In the genomic region with DNA sequence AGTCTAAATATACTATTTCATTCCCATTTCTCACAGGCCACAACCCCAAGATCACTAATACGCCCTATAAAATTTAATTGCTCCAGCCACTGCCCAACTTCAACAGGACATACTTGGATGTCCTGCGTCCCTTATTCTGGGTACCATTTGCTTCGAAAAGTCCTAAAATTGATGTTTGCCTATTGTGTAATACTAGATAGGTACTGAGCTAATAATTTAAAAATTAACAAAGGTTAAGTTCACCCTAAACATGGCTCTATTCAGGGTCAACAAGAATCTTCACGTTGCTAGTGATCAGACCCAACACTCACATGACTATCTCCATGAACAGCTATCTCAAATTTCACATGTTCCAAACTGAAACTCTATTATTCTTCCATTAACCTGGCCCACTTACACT, we compare ENCODE assay signal across 10 cellular contexts.
"Had no signal": no experiment of that assay in that cellular context is flagged by ENCODE, and none has a peak within 500 bp of the region (broad histone marks: within the 10 kb centered on the region; RNA-seq: fewer than 3 reads in every experiment).

No MANE protein-coding gene starts in this region.

- H3K4me3 Mint-ChIP-seq: GM23338, H9, HFFc6 had no signal

- H3K9me3 ChIP-seq: HAP-1 had no signal

- H2AFZ ChIP-seq: GM23248 had no signal

- H3K4me3 ChIP-seq: GM23248, GM23338, HAP-1 had no signal

- H3K27ac Mint-ChIP-seq: GM23338, H9, HFFc6 had no signal

- H3K9me3 Mint-ChIP-seq: GM23338, H9, HFFc6 had no signal

- H3K9ac ChIP-seq: GM23248 had no signal

- H3K27ac ChIP-seq: GM23248 had no signal

- H3K4me2 ChIP-seq: GM23338 had no signal

- FAIRE-seq: H54 had no signal

- DNase-seq: GM23248, GOT3, H7, H9, HCEC 1CT, HFFc6 had no signal

- H3K4me1 ChIP-seq: HAP-1 had no signal

- ATAC-seq: GM23338, HCT116 had no signal

- H3K36me3 ChIP-seq: HAP-1 had no signal
